In genomic region chr18:23341383-23341782, GRCh38 we compare ENCODE assay signal across 17 cellular contexts.
A peak's percentile ranks its signal among the peaks of the same experiment; 100 is the strongest.
DNase-seq lines count a peak whose midpoint lies in the region; ATAC-seq and TF ChIP-seq lines count a peak whose summit lies in the region.
"Had no signal": no experiment of that assay in that cellular context is flagged by ENCODE, and none has a peak within 500 bp of the region (broad histone marks: within the 10 kb centered on the region; RNA-seq: fewer than 3 reads in every experiment).

No MANE protein-coding gene starts in this region.

- peak; percentile 87 for ATAC-seq in stimulated activated naive CD8-positive, alpha-beta T cell treated with anti-CD3 and anti-CD28 coated beads, Interleukin-15, Interleukin-2, amounts not matched to agents 100 U/mL and 50 U/mL, for 24 hours
- ATAC-seq in HG02852 (IDR thresholded peaks at IDR 0.05; ENCODE audit: unreplicated experiment) (no peak), mucosa of descending colon (no peak)

- H3K4me3 ChIP-seq in MG63 (no peak overlapping the region), epithelial cell of esophagus (ENCODE audit: low read length) (no peak overlapping the region), mucosa of descending colon (no peak overlapping the region)
- H3K4me3 ChIP-seq: thyroid gland had no signal

- no peaks in the 10 kb centered on the region for H3K9me3 ChIP-seq in MG63
- H3K9me3 ChIP-seq in mucosa of descending colon: no peaks in the 10 kb centered on the region
- H3K9me3 ChIP-seq: thyroid gland had no signal

- TF ChIP-seq CTCF in epithelial cell of esophagus (IDR thresholded peaks at IDR 0.05; ENCODE audit: insufficient read depth, low read depth, low read length, missing control alignments) (no peak), mucosa of descending colon (IDR thresholded peaks at IDR 0.05) (no peak)

- H3K4me3 Mint-ChIP-seq in activated T-cell treated with anti-CD3 and anti-CD28 coated beads, Interleukin-2, amount 50 U/mL, for 24 hours: no peak overlapping the region

- peaks cover 21% of the 10 kb centered on the region for H3K36me3 Mint-ChIP-seq in activated T-cell treated with anti-CD3 and anti-CD28 coated beads, Interleukin-2, amount 50 U/mL, for 24 hours (ENCODE audit: low read depth)

- peaks cover 25% of the 10 kb centered on the region for H3K4me1 Mint-ChIP-seq in activated T-cell treated with anti-CD3 and anti-CD28 coated beads, Interleukin-2, amount 50 U/mL, for 24 hours (ENCODE audit: low read depth)

- H3K36me3 ChIP-seq in MG63 (no peaks in the 10 kb centered on the region), mucosa of descending colon (ENCODE audit: low read depth) (no peaks in the 10 kb centered on the region)
- H3K36me3 ChIP-seq: thyroid gland had no signal

- H3K27ac Mint-ChIP-seq in activated T-cell treated with anti-CD3 and anti-CD28 coated beads, Interleukin-2, amount 50 U/mL, for 24 hours: peak overlapping the region; percentile 44

- intact Hi-C loops in mucosa of descending colon (cut with DNase I, micrococcal nuclease): no loop called here

- H3K27me3 ChIP-seq in MG63: no peaks in the 10 kb centered on the region
- H3K27me3 ChIP-seq: thyroid gland had no signal

- no peaks in the 10 kb centered on the region for H3K27me3 Mint-ChIP-seq in activated T-cell treated with anti-CD3 and anti-CD28 coated beads, Interleukin-2, amount 50 U/mL, for 24 hours

- peak; percentile 34 for DNase-seq in activated T-cell treated with anti-CD3 and anti-CD28 coated beads, Interleukin-2, amount 50 U/mL, for 24 hours
- no peak for DNase-seq in activated T-cell treated with anti-CD3 and anti-CD28 coated beads, Interleukin-2, amount 50 U/mL, for 1 hour
- DNase-seq in MG63 (peak; percentile 38), epithelial cell of esophagus (ENCODE audit: low read depth) (peak; percentile 70), mucosa of descending colon (no peak), T1000 (lab: John Stamatoyannopoulos, UW) (no peak)
- peak; percentile 23 for DNase-seq in stimulated activated naive CD8-positive, alpha-beta T cell treated with anti-CD3 and anti-CD28 coated beads, Interleukin-15, Interleukin-2, amounts not matched to agents 100 U/mL and 50 U/mL, for 24 hours
- DNase-seq: cerebellar nuclear complex; effector memory CD4-positive, alpha-beta T cell; midbrain; NCI-H1694 treated with DMSO at 0.1 percent for 48 hours; NCI-H446 treated with DMSO at 0.1 percent for 48 hours; retina; SHP77; T-helper 1 cell; thyroid gland had no signal

- H3K4me1 ChIP-seq in mucosa of descending colon (ENCODE audit: low read depth): no peaks in the 10 kb centered on the region
- H3K4me1 ChIP-seq: thyroid gland had no signal

- H3K9me3 Mint-ChIP-seq in activated T-cell treated with anti-CD3 and anti-CD28 coated beads, Interleukin-2, amount 50 U/mL, for 24 hours: no peaks in the 10 kb centered on the region

Comparison
In these comparisons a context has a peak if more than half of its experiments do, and no peak if none do; other contexts are left out.
1. DNase-seq: peak in activated T-cell treated with anti-CD3 and anti-CD28 coated beads, Interleukin-2, amount 50 U/mL, for 24 hours (single experiment), MG63 (single experiment), epithelial cell of esophagus (single experiment) and stimulated activated naive CD8-positive, alpha-beta T cell treated with anti-CD3 and anti-CD28 coated beads, Interleukin-15, Interleukin-2, amounts not matched to agents 100 U/mL and 50 U/mL, for 24 hours (single experiment); none in activated T-cell treated with anti-CD3 and anti-CD28 coated beads, Interleukin-2, amount 50 U/mL, for 1 hour (single experiment), mucosa of descending colon (0 of 3) and T1000 (single experiment).